ENCODE assay signal across 8 cellular contexts in genomic region chrX:15349046-15349445, GRCh38. TPM values are rescaled to one million over a fixed set of nuclear protein-coding genes. Genes with fewer than 3 reads are reported as not detected.
DNase-seq lines count a peak whose midpoint lies in the region; ATAC-seq and TF ChIP-seq lines count a peak whose summit lies in the region.

No MANE protein-coding gene starts in this region.

- no peak overlapping the region for H3K27ac ChIP-seq in C4-2B

- TF ChIP-seq POLR2A in erythroblast (IDR thresholded peaks at IDR 0.05; ENCODE audit: low read length): no peak

- in situ Hi-C loops in GM13977 (cut with MboI; ENCODE audit: low pct_unique_long_range_greater_than_20kb, low sequenced_read_pairs, unreplicated experiment): loop anchor here (10.0 to 25.0 kb wide), 2 partner anchors 116 to 313 kb away; partner anchors contain the start of gene CLTRN
- in situ Hi-C loops in SK-MEL-5 (cut with HindIII; ENCODE audit: low pct_unique_long_range_greater_than_20kb, low sequenced_read_pairs): no loop called here

- TF ChIP-seq CTCF in C4-2B (conservative IDR thresholded peaks at IDR 0.05): peak; percentile 69
- peak; percentile 63 for TF ChIP-seq CTCF in GM13977 (IDR thresholded peaks at IDR 0.05; ENCODE audit: extremely low read depth, insufficient read depth, missing control alignments)

- ATAC-seq in GM18909 (IDR thresholded peaks at IDR 0.05; ENCODE audit: poor library complexity, unreplicated experiment) (no peak), GM18858 (IDR thresholded peaks at IDR 0.05; ENCODE audit: unreplicated experiment) (no peak)

- DNase-seq in GM13977 (ENCODE audit: low spot score): peak; percentile 51
- DNase-seq in NCI-H1092 (lab: John Stamatoyannopoulos, UW): peak; percentile 68
- DNase-seq in SK-MEL-5 (ENCODE audit: low read depth, low spot score): peak; percentile 89
- DNase-seq in erythroblast (lab: John Stamatoyannopoulos, UW): peak; percentile 46 to 66
- peak; percentile 59 for DNase-seq in myocyte (ENCODE audit: low read depth)

RNA-seq across cellular contexts. Expression of gene PIGA, which starts 13.7 kb away (rescaled TPM):
- total RNA-seq in SK-MEL-5 (2014; rRNA removed; shearing (Covaris generic)): 22.0 and 26.3 TPM in 2 replicates
- 10.6 and 11.5 TPM in 2 replicates for polyA plus RNA-seq in SK-MEL-5 (2015; cell fraction: cytosol; rRNA removed)
- polyA plus RNA-seq in SK-MEL-5 (2015; cell fraction: nucleus; rRNA removed): 69.3 and 73.2 TPM in 2 replicates
- total RNA-seq in myocyte: 5.0 and 7.5 TPM in 2 replicates
- 2.0 TPM for polyA plus RNA-seq in myocyte (2012)

RNA-seq across cellular contexts. Expression of gene ASB11, which starts 33.6 kb away (rescaled TPM):
- total RNA-seq in SK-MEL-5 (2014; rRNA removed; shearing (Covaris generic)): 3.5 TPM in 2 replicates
- polyA plus RNA-seq in SK-MEL-5 (2015; cell fraction: cytosol; rRNA removed): 0.96 and 1.5 TPM in 2 replicates
- polyA plus RNA-seq in SK-MEL-5 (2015; cell fraction: nucleus; rRNA removed): 0.93 and 2.7 TPM in 2 replicates
- 0.52 and 5.8 TPM in 2 replicates for total RNA-seq in myocyte
- not detected for polyA plus RNA-seq in myocyte (2012)

RNA-seq across cellular contexts. Expression of gene VEGFD, which starts 35.2 kb away (rescaled TPM):
- total RNA-seq in SK-MEL-5 (2014; rRNA removed; shearing (Covaris generic)): 0.21 and 0.34 TPM in 2 replicates
- 0.10 TPM in 1 of 2 replicates, not detected in the other for polyA plus RNA-seq in SK-MEL-5 (2015; cell fraction: cytosol; rRNA removed)
- 4.9 and 8.3 TPM in 2 replicates for polyA plus RNA-seq in SK-MEL-5 (2015; cell fraction: nucleus; rRNA removed)
- 0.32 TPM in 1 of 2 replicates, not detected in the other for total RNA-seq in myocyte
- 0.13 TPM for polyA plus RNA-seq in myocyte (2012)
